Comparison of ENCODE assay signal across 23 cellular contexts in the genomic region with DNA sequence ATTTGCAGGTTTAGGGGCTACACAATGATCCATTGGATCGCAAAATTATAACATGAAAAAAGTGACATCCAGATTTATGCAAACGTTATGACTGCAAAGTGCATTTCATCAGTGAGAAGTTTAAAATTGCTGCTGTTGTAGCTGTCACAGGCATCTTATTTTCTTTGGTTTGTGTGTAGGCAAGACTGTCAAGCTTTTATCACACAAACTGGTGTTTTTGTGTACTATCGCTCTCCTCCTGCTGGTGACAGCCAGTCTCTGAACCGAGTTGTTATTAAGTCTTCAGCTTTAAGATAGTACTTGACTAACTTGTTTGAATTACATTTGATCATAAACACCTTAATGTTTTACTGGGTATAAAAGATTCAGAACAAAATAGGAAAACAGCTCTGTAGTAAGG.
DNase-seq lines count a peak whose midpoint lies in the region; TF ChIP-seq lines count a peak whose summit lies in the region.
"Had no signal": no experiment of that assay in that cellular context is flagged by ENCODE, and none has a peak within 500 bp of the region (broad histone marks: within the 10 kb centered on the region; RNA-seq: fewer than 3 reads in every experiment).

No MANE protein-coding gene starts in this region.

- H3K27ac ChIP-seq in H9 (ENCODE audit: insufficient read length, low read depth, low read length) (no peak overlapping the region), VCaP (no peak overlapping the region), neuronal stem cell (replicated peaks; ENCODE audit: low read length) (no peak overlapping the region), uterus (no peak overlapping the region)
- H3K27ac ChIP-seq: 22Rv1, BLaER1, C4-2B, GM23248 had no signal

- H3K9me3 ChIP-seq in H9 (ENCODE audit: control insufficient read depth, low read depth, low read length) (no peaks in the 10 kb centered on the region), neuronal stem cell (replicated peaks in 1 of 2; ENCODE audit: control insufficient read depth in 2 of 2, insufficient read depth in 1 of 2, low read depth in 1 of 2, low read length in 2 of 2) (peaks cover 0 to 11% of the 10 kb centered on the region in 2 donors), uterus (no peaks in the 10 kb centered on the region)
- H3K9me3 ChIP-seq: Caco-2 had no signal

- H3K56ac ChIP-seq in H9 (ENCODE audit: insufficient read length, low read depth, low read length), result no peak overlapping the region

- H2BK5ac ChIP-seq in H9 (ENCODE audit: insufficient read length, low read length) (no peak overlapping the region), neuronal stem cell (ENCODE audit: low read length) (no peak overlapping the region)

- H2AFZ ChIP-seq in H9 (ENCODE audit: low read length) (no peak overlapping the region), neuronal stem cell (ENCODE audit: low read length) (peak overlapping the region; percentile 2)
- H2AFZ ChIP-seq: GM23248 had no signal

- intact Hi-C loops in uterus (cut with DNase I; ENCODE audit: low total_unique reads), result no loop called here

- WGBS in H9 (ENCODE audit: extremely low coverage, insufficient read length, low lambda C conversion rate), result no CpG with 5 or more reads among the region's 4 CpGs
- no CpG with 5 or more reads among the region's 4 CpGs for WGBS in neuronal stem cell (ENCODE audit: extremely low coverage in 2 of 2, insufficient read length in 2 of 2, insufficient replicate concordance in 1 of 2), 2 donors

- H2BK20ac ChIP-seq in H9 (ENCODE audit: low read depth, low read length, poor library complexity, severe bottlenecking), result no peak overlapping the region

- H3K79me1 ChIP-seq in H9 (ENCODE audit: insufficient read depth, low read depth, low read length, poor library complexity, severe bottlenecking) (no peaks in the 10 kb centered on the region), neuronal stem cell (ENCODE audit: low read depth, low read length) (no peaks in the 10 kb centered on the region)

- H4K5ac ChIP-seq in H9 (ENCODE audit: insufficient read length, low read depth, low read length), result no peak overlapping the region

- no peak overlapping the region for H2AK5ac ChIP-seq in H9 (ENCODE audit: insufficient read length, low read length)
- no peak overlapping the region for H2AK5ac ChIP-seq in neuronal stem cell (ENCODE audit: low read depth, low read length)

- no peaks in the 10 kb centered on the region for H4K20me1 ChIP-seq in H9 (ENCODE audit: control insufficient read depth, insufficient read depth, insufficient read length)
- H4K20me1 ChIP-seq: BLaER1 had no signal

- no peaks in the 10 kb centered on the region for H3K36me3 ChIP-seq in neuronal stem cell (replicated peaks in 1 of 2; ENCODE audit: control insufficient read depth in 2 of 2, insufficient read depth in 2 of 2, low read length in 2 of 2)
- no peaks in the 10 kb centered on the region for H3K36me3 ChIP-seq in uterus
- H3K36me3 ChIP-seq: BLaER1 had no signal

- H4K8ac ChIP-seq in H9 (replicated peaks; ENCODE audit: insufficient read length, low read depth, low read length) (no peak overlapping the region), neuronal stem cell (ENCODE audit: low read depth, low read length) (no peak overlapping the region)

- H3K23ac ChIP-seq in H9 (ENCODE audit: insufficient read length, low read depth, low read length) (no peak overlapping the region), neuronal stem cell (ENCODE audit: low read depth, low read length, poor library complexity) (no peak overlapping the region)

- no peaks in the 10 kb centered on the region for H3K79me2 ChIP-seq in H9 (ENCODE audit: insufficient read depth, low read length)

- H2BK12ac ChIP-seq in H9 (ENCODE audit: insufficient read length, low read depth, low read length), result no peak overlapping the region
- no peak overlapping the region for H2BK12ac ChIP-seq in neuronal stem cell (ENCODE audit: low read length)

- H2BK15ac ChIP-seq in H9 (ENCODE audit: low read depth, low read length) (no peak overlapping the region), neuronal stem cell (ENCODE audit: low read length) (no peak overlapping the region)

- no peak overlapping the region for H3T11ph ChIP-seq in H9 (ENCODE audit: low read length)

- H3K4ac ChIP-seq in H9 (ENCODE audit: low read depth, low read length) (no peak overlapping the region), neuronal stem cell (ENCODE audit: low read length) (no peak overlapping the region)

- no peaks in the 10 kb centered on the region for H3K27me3 ChIP-seq in H9 (ENCODE audit: insufficient read depth, low read length)
- H3K27me3 ChIP-seq in neuronal stem cell (ENCODE audit: control insufficient read depth in 3 of 3, insufficient read depth in 3 of 3, low read depth in 1 of 3, low read length in 3 of 3), result no peaks in the 10 kb centered on the region
- no peaks in the 10 kb centered on the region for H3K27me3 ChIP-seq in uterus
- H3K27me3 ChIP-seq: BLaER1 had no signal

- H2BK120ac ChIP-seq in H9 (ENCODE audit: low read depth, low read length, poor library complexity, severe bottlenecking) (no peak overlapping the region), neuronal stem cell (ENCODE audit: low read depth, low read length) (no peak overlapping the region)

- 0 out of 3 replicates have a peak, but pooled peaks have one; percentile 14 for TF ChIP-seq CTCF in H9 (conservative IDR thresholded peaks at IDR 0.05)
- 0 out of 2 replicates have a peak, but pooled peaks have one; percentile 27 for TF ChIP-seq CTCF in VCaP (conservative IDR thresholded peaks at IDR 0.05)
- TF ChIP-seq CTCF in neural crest cell (conservative IDR thresholded peaks at IDR 0.05), result peak; percentile 35
- no peak for TF ChIP-seq CTCF in GM20000 (IDR thresholded peaks at IDR 0.05; ENCODE audit: extremely low read depth, missing control alignments)
- no peak for TF ChIP-seq CTCF in uterus (IDR thresholded peaks at IDR 0.05)

- TF ChIP-seq POLR2A in uterus (IDR thresholded peaks at IDR 0.05), result no peak

- no peaks in the 10 kb centered on the region for H3K23me2 ChIP-seq in H9 (ENCODE audit: insufficient read length, low read depth, low read length, poor library complexity, severe bottlenecking)

- H3K4me3 ChIP-seq in neuronal stem cell (ENCODE audit: low read length in 2 of 2) (no peak overlapping the region), uterus (no peak overlapping the region)
- H3K4me3 ChIP-seq: BLaER1, GM12878, GM23248 had no signal

- H4K91ac ChIP-seq in H9 (ENCODE audit: insufficient read length, low read depth, low read length) (no peak overlapping the region), neuronal stem cell (ENCODE audit: low read depth, low read length, poor library complexity) (no peak overlapping the region)

- H3K4me2 ChIP-seq in H9 (ENCODE audit: insufficient read depth, insufficient read length, low read length), result no peak overlapping the region
- H3K4me2 ChIP-seq in neuronal stem cell (ENCODE audit: insufficient read depth, low read length, poor library complexity, severe bottlenecking), result no peak overlapping the region
- H3K4me2 ChIP-seq: BLaER1 had no signal

- H3K4me1 Mint-ChIP-seq in H9 (peaks cover 3 to 9% of the 10 kb centered on the region in 2 experiments; a peak in 2 of 4 replicates), neural crest cell (peaks cover 18% of the 10 kb centered on the region)
- H3K4me1 Mint-ChIP-seq: B cell; CD4-positive, CD25-positive, alpha-beta regulatory T cell had no signal

- H3K4me3 Mint-ChIP-seq in H9 (no peak overlapping the region), neural crest cell (no peak overlapping the region)
- H3K4me3 Mint-ChIP-seq: B cell; CD4-positive, CD25-positive, alpha-beta regulatory T cell; CD8-positive, alpha-beta T cell; HFFc6 had no signal

- peaks cover 12 to 24% (median 16%) of the 10 kb centered on the region in 3 experiments for H3K36me3 Mint-ChIP-seq in H9 (ENCODE audit: insufficient read depth in 1 of 3, low read depth in 3 of 3)
- peaks cover 9% of the 10 kb centered on the region for H3K36me3 Mint-ChIP-seq in neural crest cell (ENCODE audit: low read depth)
- H3K36me3 Mint-ChIP-seq: CD4-positive, CD25-positive, alpha-beta regulatory T cell; CD8-positive, alpha-beta T cell had no signal

- H3K27ac Mint-ChIP-seq in H9 (no peak overlapping the region), neural crest cell (ENCODE audit: unreplicated experiment) (no peak overlapping the region)
- H3K27ac Mint-ChIP-seq: B cell; CD4-positive, CD25-positive, alpha-beta regulatory T cell; CD8-positive, alpha-beta T cell; HFFc6 had no signal

- H3K27me3 Mint-ChIP-seq in H9 (ENCODE audit: low read depth), result peaks cover 5% of the 10 kb centered on the region
- H3K27me3 Mint-ChIP-seq in neural crest cell (ENCODE audit: low read depth), result no peaks in the 10 kb centered on the region
- H3K27me3 Mint-ChIP-seq: CD4-positive, CD25-positive, alpha-beta regulatory T cell had no signal

- H3K14ac ChIP-seq in H9 (ENCODE audit: insufficient read depth, low read length) (no peak overlapping the region), neuronal stem cell (ENCODE audit: low read length) (no peak overlapping the region)

- DNase-seq in H9 (no peak), neural crest cell (ENCODE audit: low read depth, low spot score) (no peak), neuronal stem cell (ENCODE audit: low spot score) (no peak), DMS153 treated with DMSO at 0.1 percent for 48 hours (lab: John Stamatoyannopoulos, UW; ENCODE audit: unreplicated experiment) (no peak), amniotic stem cell (lab: John Stamatoyannopoulos, UW) (no peak), GM20000 (ENCODE audit: low spot score) (no peak), uterus (no peak)
- DNase-seq: Caco-2; CD4-positive, CD25-positive, alpha-beta regulatory T cell; CD8-positive, alpha-beta T cell; DMS153; DMS79; EL; GDM1; GM23248; H7; HFFc6 had no signal

- no peak overlapping the region for H3K18ac ChIP-seq in H9 (ENCODE audit: insufficient read length, low read depth, low read length)
- no peak overlapping the region for H3K18ac ChIP-seq in neuronal stem cell (ENCODE audit: low read length)

- H3K9ac ChIP-seq in H9 (ENCODE audit: extremely low read depth, insufficient read length, low read length), result no peak overlapping the region
- no peak overlapping the region for H3K9ac ChIP-seq in neuronal stem cell (ENCODE audit: low read depth, low read length, poor library complexity)
- H3K9ac ChIP-seq: BLaER1, GM23248 had no signal

- H3K4me1 ChIP-seq in H9 (ENCODE audit: insufficient read depth, low read length) (no peaks in the 10 kb centered on the region), neuronal stem cell (ENCODE audit: control insufficient read depth in 2 of 2, insufficient read depth in 1 of 2, low read depth in 1 of 2, low read length in 2 of 2) (peaks cover 3 to 14% of the 10 kb centered on the region in 2 donors), uterus (no peaks in the 10 kb centered on the region)
- H3K4me1 ChIP-seq: BLaER1, Caco-2 had no signal

- H3K9me3 Mint-ChIP-seq in H9, result peaks cover 20 to 21% of the 10 kb centered on the region in 2 experiments
- H3K9me3 Mint-ChIP-seq in neural crest cell, result peaks cover 8% of the 10 kb centered on the region

Comparison
In these comparisons a context has a peak if more than half of its experiments do, and no peak if none do; other contexts are left out.
1. CTCF ChIP-seq: peak in H9 (single experiment), VCaP (single experiment) and neural crest cell (single experiment); none in GM20000 (single experiment) and uterus (0 of 4).